In genomic region chr16:87607871-87608270, GRCh38 we compare ENCODE assay signal across 1 cellular context.
TF ChIP-seq lines count a peak whose summit lies in the region.

No MANE protein-coding gene starts in this region.

TF ChIP-seq in K562, 482 proteins besides CTCF, POLR2A, EP300 and RAD21 (continued from another document):
- TF ChIP-seq MGA (IDR thresholded peaks at IDR 0.05), result no peak
- no peak for TF ChIP-seq ZNF239 (CRISPR knock-in tag; IDR thresholded peaks at IDR 0.05)
- TF ChIP-seq, protein P1, sequence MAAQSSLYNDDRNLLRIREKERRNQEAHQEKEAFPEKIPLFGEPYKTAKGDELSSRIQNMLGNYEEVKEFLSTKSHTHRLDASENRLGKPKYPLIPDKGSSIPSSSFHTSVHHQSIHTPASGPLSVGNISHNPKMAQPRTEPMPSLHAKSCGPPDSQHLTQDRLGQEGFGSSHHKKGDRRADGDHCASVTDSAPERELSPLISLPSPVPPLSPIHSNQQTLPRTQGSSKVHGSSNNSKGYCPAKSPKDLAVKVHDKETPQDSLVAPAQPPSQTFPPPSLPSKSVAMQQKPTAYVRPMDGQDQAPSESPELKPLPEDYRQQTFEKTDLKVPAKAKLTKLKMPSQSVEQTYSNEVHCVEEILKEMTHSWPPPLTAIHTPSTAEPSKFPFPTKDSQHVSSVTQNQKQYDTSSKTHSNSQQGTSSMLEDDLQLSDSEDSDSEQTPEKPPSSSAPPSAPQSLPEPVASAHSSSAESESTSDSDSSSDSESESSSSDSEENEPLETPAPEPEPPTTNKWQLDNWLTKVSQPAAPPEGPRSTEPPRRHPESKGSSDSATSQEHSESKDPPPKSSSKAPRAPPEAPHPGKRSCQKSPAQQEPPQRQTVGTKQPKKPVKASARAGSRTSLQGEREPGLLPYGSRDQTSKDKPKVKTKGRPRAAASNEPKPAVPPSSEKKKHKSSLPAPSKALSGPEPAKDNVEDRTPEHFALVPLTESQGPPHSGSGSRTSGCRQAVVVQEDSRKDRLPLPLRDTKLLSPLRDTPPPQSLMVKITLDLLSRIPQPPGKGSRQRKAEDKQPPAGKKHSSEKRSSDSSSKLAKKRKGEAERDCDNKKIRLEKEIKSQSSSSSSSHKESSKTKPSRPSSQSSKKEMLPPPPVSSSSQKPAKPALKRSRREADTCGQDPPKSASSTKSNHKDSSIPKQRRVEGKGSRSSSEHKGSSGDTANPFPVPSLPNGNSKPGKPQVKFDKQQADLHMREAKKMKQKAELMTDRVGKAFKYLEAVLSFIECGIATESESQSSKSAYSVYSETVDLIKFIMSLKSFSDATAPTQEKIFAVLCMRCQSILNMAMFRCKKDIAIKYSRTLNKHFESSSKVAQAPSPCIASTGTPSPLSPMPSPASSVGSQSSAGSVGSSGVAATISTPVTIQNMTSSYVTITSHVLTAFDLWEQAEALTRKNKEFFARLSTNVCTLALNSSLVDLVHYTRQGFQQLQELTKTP (IDR thresholded peaks at IDR 0.05; ENCODE audit: low read depth in 1 of 2, partially characterized antibody in 2 of 2), result no peak
- no peak for TF ChIP-seq EGR1 (conservative IDR thresholded peaks at IDR 0.05)
- no peak for TF ChIP-seq MEF2D (tag; conservative IDR thresholded peaks at IDR 0.05; ENCODE audit: low read depth)
- no peak for TF ChIP-seq HMGN3 (IDR thresholded peaks at IDR 0.05; ENCODE audit: borderline replicate concordance, extremely low read depth, insufficient read length, low read depth, low read length)
